17 cellular contexts compared by ENCODE assay signal in genomic region chr4:3638080-3638715, GRCh38.
DNase-seq lines count a peak whose midpoint lies in the region; ATAC-seq and TF ChIP-seq lines count a peak whose summit lies in the region.
"Had no signal": no experiment of that assay in that cellular context is flagged by ENCODE, and none has a peak within 500 bp of the region (broad histone marks: within the 10 kb centered on the region; RNA-seq: fewer than 3 reads in every experiment).

No MANE protein-coding gene starts in this region.

- TF ChIP-seq CTCF in AG10803 (conservative IDR thresholded peaks at IDR 0.05; ENCODE audit: low read length): no peak
- TF ChIP-seq CTCF in VCaP (conservative IDR thresholded peaks at IDR 0.05): no peak
- no peak for TF ChIP-seq CTCF in fibroblast of villous mesenchyme (IDR thresholded peaks at IDR 0.05; ENCODE audit: insufficient read depth, low read depth, low read length)
- no peak for TF ChIP-seq CTCF in prostate gland (IDR thresholded peaks at IDR 0.05)

- peak; percentile 26 for DNase-seq in AG10803 (ENCODE audit: low read depth)
- peak; percentile 97 for DNase-seq in fibroblast of villous mesenchyme (ENCODE audit: low read depth)
- DNase-seq in prostate gland (ENCODE audit: low spot score): no peak
- no peak for DNase-seq in SHP77 treated with DMSO at 0.1 percent for 48 hours (lab: John Stamatoyannopoulos, UW)
- no peak for DNase-seq in SHP77 (lab: John Stamatoyannopoulos, UW)
- DNase-seq: 8988T; Caco-2; CD4-positive, alpha-beta memory T cell; DND-41; GDM1; GOT3; H9 had no signal

- no peaks in the 10 kb centered on the region for H3K9me3 ChIP-seq in prostate gland
- H3K9me3 ChIP-seq: Caco-2 had no signal

- no peaks in the 10 kb centered on the region for H3K36me3 ChIP-seq in prostate gland

- no peak overlapping the region for H3K4me3 ChIP-seq in AG10803 (ENCODE audit: low read length)
- no peak overlapping the region for H3K4me3 ChIP-seq in fibroblast of villous mesenchyme (ENCODE audit: low read depth, low read length)
- H3K4me3 ChIP-seq in prostate gland: no peak overlapping the region

- H3K27me3 ChIP-seq in prostate gland (replicated peaks; ENCODE audit: insufficient read depth): no peaks in the 10 kb centered on the region

- 59% methylated on average over 5 of the region's 5 CpGs for WGBS in prostate gland

- H3K27ac ChIP-seq in VCaP: peak overlapping the region; percentile 38; the same call in 1 of the 2 replicates
- peak overlapping the region; percentile 1 to 74 for H3K27ac ChIP-seq in prostate gland
- H3K27ac ChIP-seq: C4-2B, HL-60 had no signal

- peaks cover 7% of the 10 kb centered on the region for H3K4me1 ChIP-seq in prostate gland (replicated peaks)
- H3K4me1 ChIP-seq: Caco-2 had no signal

- no peak for TF ChIP-seq POLR2A in prostate gland (IDR thresholded peaks at IDR 0.05)

- intact Hi-C loops in prostate gland (cut with DNase I): no loop called here

- ATAC-seq in HG02970 (IDR thresholded peaks at IDR 0.05; ENCODE audit: low FRiP score, unreplicated experiment) (no peak), HG03378 (IDR thresholded peaks at IDR 0.05; ENCODE audit: unreplicated experiment) (no peak)

Comparison
In these comparisons a context has a peak if more than half of its experiments do, and no peak if none do; other contexts are left out.
1. DNase-seq: peak in AG10803 (single experiment) and fibroblast of villous mesenchyme (single experiment); none in prostate gland (single experiment), SHP77 treated with DMSO at 0.1 percent for 48 hours (single experiment) and SHP77 (0 of 2).